In genomic region chr12:93678779-93679178, GRCh38 we compare ENCODE assay signal across 11 cellular contexts. TPM values are rescaled to one million over a fixed set of nuclear protein-coding genes. Genes with fewer than 3 reads are reported as not detected.
DNase-seq lines count a peak whose midpoint lies in the region; ATAC-seq, FAIRE-seq and TF ChIP-seq lines count a peak whose summit lies in the region.
"Had no signal": no experiment of that assay in that cellular context is flagged by ENCODE, and none has a peak within 500 bp of the region (broad histone marks: within the 10 kb centered on the region; RNA-seq: fewer than 3 reads in every experiment).

No MANE protein-coding gene starts in this region.

- no peak for DNase-seq in activated naive CD4-positive, alpha-beta T cell treated with anti-CD3 and anti-CD28 coated beads, Interleukin-2, amount 10 ng/mL, durations not matched to agents 7 days and 5 days
- DNase-seq in activated naive CD4-positive, alpha-beta T cell (lab: John Stamatoyannopoulos, UW), result no peak
- DNase-seq in T-cell (no peak), hepatocyte (ENCODE audit: low spot score) (no peak), smooth muscle cell (lab: John Stamatoyannopoulos, UW; ENCODE audit: unreplicated experiment) (no peak), H54 (ENCODE audit: insufficient read length, low spot score) (no peak), lower leg skin (ENCODE audit: low spot score in 2 of 2) (no peak), SW480 (ENCODE audit: low spot score) (no peak)
- DNase-seq: activated CD8-positive, alpha-beta memory T cell treated with anti-CD3 and anti-CD28 coated beads for 24 hours; NCI-H187 had no signal

- H3K4me3 Mint-ChIP-seq in activated naive CD4-positive, alpha-beta T cell treated with anti-CD3 and anti-CD28 coated beads, Interleukin-2, amount 10 ng/mL, durations not matched to agents 7 days and 5 days, result peak overlapping the region; percentile 88
- H3K4me3 Mint-ChIP-seq in T-cell, result peak overlapping the region; percentile 93 to 98 (median 96)

- POLR2A ChIA-PET in T-cell (lab: Charles Lee), result no interaction called here

- peaks cover 12% of the 10 kb centered on the region for H3K4me1 ChIP-seq in hepatocyte (ENCODE audit: insufficient read depth)
- peaks cover 14% of the 10 kb centered on the region for H3K4me1 ChIP-seq in smooth muscle cell (ENCODE audit: low read depth)

- FAIRE-seq in H54 (lab: Jason Lieb, UNC), result no peak
- FAIRE-seq: colon had no signal

- peaks cover 40% of the 10 kb centered on the region for H3K36me3 Mint-ChIP-seq in activated naive CD4-positive, alpha-beta T cell treated with anti-CD3 and anti-CD28 coated beads, Interleukin-2, amount 10 ng/mL, durations not matched to agents 7 days and 5 days
- peaks cover 21% of the 10 kb centered on the region for H3K36me3 Mint-ChIP-seq in T-cell

- TF ChIP-seq CTCF in hepatocyte (IDR thresholded peaks at IDR 0.05; ENCODE audit: poor library complexity) (no peak), smooth muscle cell (IDR thresholded peaks at IDR 0.05; ENCODE audit: borderline replicate concordance, insufficient read depth, poor library complexity, severe bottlenecking) (no peak), lower leg skin (IDR thresholded peaks at IDR 0.05) (no peak)

- H3K4me3 ChIP-seq in hepatocyte (no peak overlapping the region), smooth muscle cell (no peak overlapping the region), lower leg skin (ENCODE audit: low read depth, poor library complexity, severe bottlenecking) (no peak overlapping the region)

- peak overlapping the region; percentile 99 for H3K27ac ChIP-seq in hepatocyte
- H3K27ac ChIP-seq in smooth muscle cell (ENCODE audit: low read depth), result no peak overlapping the region

- TF ChIP-seq POLR2A in H54 (IDR thresholded peaks at IDR 0.05; ENCODE audit: low read depth, low read length) (no peak), lower leg skin (IDR thresholded peaks at IDR 0.05) (no peak)

- H3K9me2 ChIP-seq in hepatocyte (replicated peaks; ENCODE audit: insufficient read depth), result no peaks in the 10 kb centered on the region

- peaks cover 4% of the 10 kb centered on the region for H3K27me3 Mint-ChIP-seq in activated naive CD4-positive, alpha-beta T cell treated with anti-CD3 and anti-CD28 coated beads, Interleukin-2, amount 10 ng/mL, durations not matched to agents 7 days and 5 days
- peaks cover 8 to 11% of the 10 kb centered on the region in 2 donors for H3K27me3 Mint-ChIP-seq in T-cell

- H3K27me3 ChIP-seq in hepatocyte, result no peaks in the 10 kb centered on the region
- no peaks in the 10 kb centered on the region for H3K27me3 ChIP-seq in smooth muscle cell (ENCODE audit: low read depth)

- no peaks in the 10 kb centered on the region for H3F3A ChIP-seq in smooth muscle cell (ENCODE audit: low read depth)

- H4K20me1 ChIP-seq in hepatocyte (ENCODE audit: insufficient read depth, poor library complexity, severe bottlenecking), result no peaks in the 10 kb centered on the region
- H4K20me1 ChIP-seq in smooth muscle cell (ENCODE audit: low read depth), result no peaks in the 10 kb centered on the region

- CTCF ChIA-PET in activated naive CD4-positive, alpha-beta T cell treated with anti-CD3 and anti-CD28 coated beads, Interleukin-2, amount 10 ng/mL, durations not matched to agents 7 days and 5 days (lab: Charles Lee), result interaction anchor here (1.0 to 1.2 kb wide), 3 partner anchors 63 to 423 kb away, joined by 3 to 4 read pairs (median 3); no protein-coding TSS in a partner anchor
- CTCF ChIA-PET in T-cell (lab: Charles Lee), result interaction anchor here (0.6 to 1.2 kb wide), 4 partner anchors 109 to 425 kb away, joined by 3 to 4 read pairs (median 3); no protein-coding TSS in a partner anchor

- H3K27ac Mint-ChIP-seq in activated naive CD4-positive, alpha-beta T cell treated with anti-CD3 and anti-CD28 coated beads, Interleukin-2, amount 10 ng/mL, durations not matched to agents 7 days and 5 days, result peak overlapping the region; percentile 99
- H3K27ac Mint-ChIP-seq in T-cell, result peak overlapping the region; percentile 99 to 100

- no peak overlapping the region for H3K9ac ChIP-seq in smooth muscle cell (ENCODE audit: low read depth)

- H3K36me3 ChIP-seq in hepatocyte (replicated peaks; ENCODE audit: insufficient read depth, low read depth) (no peaks in the 10 kb centered on the region), smooth muscle cell (ENCODE audit: low read depth) (no peaks in the 10 kb centered on the region)

- peak overlapping the region; percentile 88 for H3K4me2 ChIP-seq in hepatocyte
- H3K4me2 ChIP-seq in smooth muscle cell, result no peak overlapping the region

- no peak for ATAC-seq in T-cell (replicated peaks in 1 of 4)

- H2AFZ ChIP-seq in hepatocyte, result no peak overlapping the region
- H2AFZ ChIP-seq in smooth muscle cell (ENCODE audit: low read depth), result peak overlapping the region; percentile 100

- H3K9me3 ChIP-seq in hepatocyte (ENCODE audit: low read depth) (no peaks in the 10 kb centered on the region), smooth muscle cell (replicated peaks; ENCODE audit: low read depth) (no peaks in the 10 kb centered on the region)

- H3K79me2 ChIP-seq in hepatocyte, result peaks cover 19% of the 10 kb centered on the region
- H3K79me2 ChIP-seq in smooth muscle cell (ENCODE audit: low read depth), result peaks cover 3% of the 10 kb centered on the region

- intact Hi-C loops in lower leg skin (cut with DNase I; ENCODE audit: low total_unique reads), result no loop called here

- peaks cover 46% of the 10 kb centered on the region for H3K4me1 Mint-ChIP-seq in activated naive CD4-positive, alpha-beta T cell treated with anti-CD3 and anti-CD28 coated beads, Interleukin-2, amount 10 ng/mL, durations not matched to agents 7 days and 5 days
- peaks cover 46 to 57% (median 47%) of the 10 kb centered on the region in 3 donors for H3K4me1 Mint-ChIP-seq in T-cell

- H3K9me3 Mint-ChIP-seq in activated naive CD4-positive, alpha-beta T cell treated with anti-CD3 and anti-CD28 coated beads, Interleukin-2, amount 10 ng/mL, durations not matched to agents 7 days and 5 days, result no peaks in the 10 kb centered on the region
- H3K9me3 Mint-ChIP-seq in T-cell, result peaks cover 0 to 6% (median 2%) of the 10 kb centered on the region in 3 donors

- 93% methylated on average over 5 of the region's 5 CpGs for WGBS in hepatocyte (ENCODE audit: low lambda C conversion rate, missing lambda C conversion rate)
- WGBS in smooth muscle cell (ENCODE audit: low lambda C conversion rate), result 93% methylated on average over 5 of the region's 5 CpGs
- WGBS in lower leg skin, 2 donors, result 94 to 96% methylated on average over 5 of the region's 5 CpGs

RNA-seq across cellular contexts. Expression of gene CRADD, which starts 1.6 kb away (rescaled TPM):
- total RNA-seq in T-cell (10 to 100 TPM; 11.2 to 19.3 (median 12.3) TPM), hepatocyte (27.3 and 30.6 TPM in 2 replicates), smooth muscle cell (16.8 and 28.6 TPM in 2 replicates), lower leg skin (10 to 100 TPM; 16.1 to 43.3 (median 26.5) TPM)
- polyA plus RNA-seq in hepatocyte (19.5 and 20.9 TPM in 2 replicates), smooth muscle cell (10.7 and 18.6 TPM in 2 replicates)
